In genomic region chr20:31543966-31544598, GRCh38 we compare ENCODE assay signal across 1 cellular context.
TF ChIP-seq lines count a peak whose summit lies in the region.

No MANE protein-coding gene starts in this region.

TF ChIP-seq in HCT116, 20 proteins besides CTCF, POLR2A, EP300 and RAD21:
- no peak for TF ChIP-seq ZBTB33 (IDR thresholded peaks at IDR 0.05; ENCODE audit: extremely low read depth, insufficient replicate concordance, low read length)
- no peak for TF ChIP-seq POLR2AphosphoS5 (IDR thresholded peaks at IDR 0.05; ENCODE audit: low read depth, low read length)
- TF ChIP-seq ZFX (IDR thresholded peaks at IDR 0.05), result no peak
- no peak for TF ChIP-seq ELF1 (IDR thresholded peaks at IDR 0.05; ENCODE audit: borderline replicate concordance, low read depth)
- TF ChIP-seq TCF7L2 (IDR thresholded peaks at IDR 0.05; ENCODE audit: borderline replicate concordance, extremely low read depth, insufficient read depth, insufficient read length), result no peak
- no peak for TF ChIP-seq EGR1 (IDR thresholded peaks at IDR 0.05; ENCODE audit: low read depth)
- TF ChIP-seq EZH2 (IDR thresholded peaks at IDR 0.05), result no peak
- no peak for TF ChIP-seq FOSL1 (IDR thresholded peaks at IDR 0.05; ENCODE audit: low read depth)
TF ChIP-seq in HCT116: peak in this region for 0.
